30 cellular contexts compared by ENCODE assay signal in the genomic region with DNA sequence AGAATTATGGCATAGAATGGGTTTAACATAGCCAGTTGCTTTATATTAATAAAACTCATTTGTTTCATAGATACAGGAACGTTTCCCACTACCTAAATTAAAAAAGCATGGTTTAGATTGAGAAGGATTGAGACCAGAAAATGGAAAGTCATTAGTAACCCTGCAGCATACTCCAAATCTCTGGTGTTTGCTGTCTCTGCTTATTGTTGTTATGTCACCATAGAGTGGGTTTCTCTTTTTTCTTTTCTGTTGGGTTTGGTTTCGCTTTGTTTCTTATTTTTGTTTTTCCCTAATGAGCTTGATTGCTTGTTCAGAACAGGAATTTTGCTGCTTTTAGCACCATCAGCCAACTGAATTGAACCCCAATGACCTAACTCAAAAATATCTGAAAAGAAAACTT.
"Had no signal": no experiment of that assay in that cellular context is flagged by ENCODE, and none has a peak within 500 bp of the region (broad histone marks: within the 10 kb centered on the region; RNA-seq: fewer than 3 reads in every experiment).

No MANE protein-coding gene starts in this region.

- H3K9me3 ChIP-seq: adrenal gland, ascending aorta, body of pancreas, breast epithelium had no signal

- DNase-seq: activated effector memory CD4-positive, alpha-beta T cell treated with anti-CD3 and anti-CD28 coated beads, Interleukin-2, amount 50 U/mL, for 16 hours; activated effector memory CD4-positive, alpha-beta T cell treated with Interleukin-2 at 50 U/mL for 16 hours; activated gamma-delta T cell; activated gamma-delta T cell treated with Interleukin-2 at 50 U/mL for 16 hours; activated naive CD4-positive, alpha-beta T cell; activated naive CD4-positive, alpha-beta T cell treated with anti-CD3 and anti-CD28 coated beads for 36 hours; activated naive CD4-positive, alpha-beta T cell treated with anti-CD3 and anti-CD28 coated beads, Interleukin-2, amount 10 ng/mL, durations not matched to agents 7 days and 5 days; activated naive CD4-positive, alpha-beta T cell treated with anti-CD3 and anti-CD28 coated beads, Interleukin-2, amount 50 U/mL, for 16 hours; activated naive CD4-positive, alpha-beta T cell treated with Interleukin-2 at 50 U/mL for 16 hours; activated naive CD8-positive, alpha-beta T cell treated with anti-CD3 and anti-CD28 coated beads for 36 hours; activated naive CD8-positive, alpha-beta T cell treated with anti-CD3 and anti-CD28 coated beads, Interleukin-2, amount 10 ng/mL, durations not matched to agents 7 days and 5 days; activated naive CD8-positive, alpha-beta T cell treated with anti-CD3 and anti-CD28 coated beads, Interleukin-2, amount 50 U/mL, for 24 hours; activated T-cell treated with anti-CD3 and anti-CD28 coated beads, Interleukin-2, amount 50 U/mL, for 4 hours; activated T-cell treated with anti-CD3 and anti-CD28 coated beads, Interleukin-2, amount 50 U/mL, for 48 hours; activated T-cell treated with anti-CD3 and anti-CD28 coated beads, Interleukin-2, amount 50 U/mL, for 72 hours; adrenal gland; amniotic stem cell; amygdala; anterior cingulate cortex; aorta; body of pancreas; brain microvascular endothelial cell; caudate nucleus; central memory CD4-positive, alpha-beta T cell; cerebellar nuclear complex had no signal

- H3K4me3 ChIP-seq: adrenal gland, ascending aorta, body of pancreas, breast epithelium, cardiac muscle cell had no signal

- H3K27me3 ChIP-seq: adrenal gland, ascending aorta, body of pancreas, brain microvascular endothelial cell, breast epithelium, cardiac muscle cell had no signal

- H3K36me3 ChIP-seq: adrenal gland, ascending aorta, brain microvascular endothelial cell, breast epithelium, cardiac muscle cell had no signal

- H3K27ac ChIP-seq: adrenal gland, ascending aorta, body of pancreas, brain microvascular endothelial cell, breast epithelium, cardiac muscle cell had no signal

- ATAC-seq: activated naive CD4-positive, alpha-beta T cell treated with anti-CD3 and anti-CD28 coated beads, Interleukin-2, amount 50 U/mL, for 72 hours; activated naive CD8-positive, alpha-beta T cell treated with anti-CD3 and anti-CD28 coated beads, Interleukin-2, amount 50 U/mL, for 24 hours; activated T-cell treated with anti-CD3 and anti-CD28 coated beads, Interleukin-2, amount 50 U/mL, for 4 hours; activated T-cell treated with anti-CD3 and anti-CD28 coated beads, Interleukin-2, amount 50 U/mL, for 72 hours; activated T-helper 17 cell treated with anti-CD3 and anti-CD28 coated beads, Interleukin-2, amount 50 U/mL, for 72 hours; body of pancreas had no signal

- H3K4me1 ChIP-seq: adrenal gland, ascending aorta, body of pancreas, breast epithelium had no signal
